10 cellular contexts compared by ENCODE assay signal in genomic region chr1:9121891-9122409, GRCh38. TPM values are rescaled to one million over a fixed set of nuclear protein-coding genes. Genes with fewer than 3 reads are reported as not detected.
DNase-seq lines count a peak whose midpoint lies in the region; ATAC-seq, FAIRE-seq and TF ChIP-seq lines count a peak whose summit lies in the region.
"Had no signal": no experiment of that assay in that cellular context is flagged by ENCODE, and none has a peak within 500 bp of the region (broad histone marks: within the 10 kb centered on the region; RNA-seq: fewer than 3 reads in every experiment).

No MANE protein-coding gene starts in this region.

- H3K27ac Mint-ChIP-seq in osteocyte (ENCODE audit: unreplicated experiment) = no peak overlapping the region

- TF ChIP-seq CTCF in parathyroid adenoma (IDR thresholded peaks at IDR 0.05) = no peak
- no peak for TF ChIP-seq CTCF in osteocyte (IDR thresholded peaks at IDR 0.05)

- H3K9ac ChIP-seq in parathyroid adenoma = no peak overlapping the region

- peak overlapping the region; percentile 60 for H3K4me2 ChIP-seq in parathyroid adenoma (ENCODE audit: low read length)

- peak; percentile 95 for FAIRE-seq in GM18507 (lab: Jason Lieb, UNC)
- FAIRE-seq: endothelial cell of umbilical vein had no signal

- no peaks in the 10 kb centered on the region for H3K36me3 ChIP-seq in parathyroid adenoma (ENCODE audit: control insufficient read depth, insufficient read depth, low read length)

- H3K9me3 Mint-ChIP-seq in osteocyte (ENCODE audit: unreplicated experiment) = no peaks in the 10 kb centered on the region

- peak overlapping the region; percentile 20 for H3K4me3 ChIP-seq in parathyroid adenoma (ENCODE audit: low read depth, low read length)

- peaks cover 2% of the 10 kb centered on the region for H3K27me3 Mint-ChIP-seq in osteocyte (ENCODE audit: unreplicated experiment)

- no peaks in the 10 kb centered on the region for H3K4me1 Mint-ChIP-seq in osteocyte (ENCODE audit: unreplicated experiment)

- H3K79me2 ChIP-seq in parathyroid adenoma = peaks cover 13% of the 10 kb centered on the region

- H3K27ac ChIP-seq in parathyroid adenoma = no peak overlapping the region

- no peaks in the 10 kb centered on the region for H3K9me3 ChIP-seq in parathyroid adenoma (ENCODE audit: control insufficient read depth, low read length)

- peaks cover 2% of the 10 kb centered on the region for H3K4me1 ChIP-seq in parathyroid adenoma

- ATAC-seq in HG02852 (IDR thresholded peaks at IDR 0.05; ENCODE audit: unreplicated experiment) = peak; percentile 83

- DNase-seq in GM18507 (ENCODE audit: extremely low spot score, insufficient read length, low read depth) (no peak), ureter (ENCODE audit: low spot score) (no peak), iPS-NIHi7 (ENCODE audit: extremely low spot score) (no peak), DMS153 treated with DMSO at 0.1 percent for 48 hours (lab: John Stamatoyannopoulos, UW; ENCODE audit: unreplicated experiment) (no peak), osteocyte (ENCODE audit: extremely low spot score, unreplicated experiment) (no peak)
- DNase-seq in activated T-cell treated with anti-CD3 and anti-CD28 coated beads, Interleukin-2, amount 50 U/mL, for 1 hour = peak; percentile 37
- DNase-seq: IMR-90 had no signal

- H3K4me3 Mint-ChIP-seq in osteocyte (ENCODE audit: unreplicated experiment) = no peak overlapping the region

- H3K36me3 Mint-ChIP-seq in osteocyte (ENCODE audit: unreplicated experiment) = no peaks in the 10 kb centered on the region

- H3K27me3 ChIP-seq in parathyroid adenoma (ENCODE audit: control insufficient read depth, insufficient read depth, low read length) = no peaks in the 10 kb centered on the region

- H2AFZ ChIP-seq in parathyroid adenoma = no peak overlapping the region

RNA-seq across cellular contexts. Expression of gene GPR157, which starts 7.0 kb away (rescaled TPM):
- total RNA-seq in ureter (12.2 TPM), osteocyte (0.76 and 4.1 TPM in 2 replicates)

RNA-seq across cellular contexts. Expression of gene SLC2A5, which starts 52.5 kb away (rescaled TPM):
- 1.1 TPM for total RNA-seq in ureter
- 0.39 TPM in 1 of 2 replicates, not detected in the other for total RNA-seq in osteocyte
- total RNA-seq: endothelial cell of umbilical vein had no signal
